Comparison of ENCODE assay signal across 1 cellular context in the genomic region with DNA sequence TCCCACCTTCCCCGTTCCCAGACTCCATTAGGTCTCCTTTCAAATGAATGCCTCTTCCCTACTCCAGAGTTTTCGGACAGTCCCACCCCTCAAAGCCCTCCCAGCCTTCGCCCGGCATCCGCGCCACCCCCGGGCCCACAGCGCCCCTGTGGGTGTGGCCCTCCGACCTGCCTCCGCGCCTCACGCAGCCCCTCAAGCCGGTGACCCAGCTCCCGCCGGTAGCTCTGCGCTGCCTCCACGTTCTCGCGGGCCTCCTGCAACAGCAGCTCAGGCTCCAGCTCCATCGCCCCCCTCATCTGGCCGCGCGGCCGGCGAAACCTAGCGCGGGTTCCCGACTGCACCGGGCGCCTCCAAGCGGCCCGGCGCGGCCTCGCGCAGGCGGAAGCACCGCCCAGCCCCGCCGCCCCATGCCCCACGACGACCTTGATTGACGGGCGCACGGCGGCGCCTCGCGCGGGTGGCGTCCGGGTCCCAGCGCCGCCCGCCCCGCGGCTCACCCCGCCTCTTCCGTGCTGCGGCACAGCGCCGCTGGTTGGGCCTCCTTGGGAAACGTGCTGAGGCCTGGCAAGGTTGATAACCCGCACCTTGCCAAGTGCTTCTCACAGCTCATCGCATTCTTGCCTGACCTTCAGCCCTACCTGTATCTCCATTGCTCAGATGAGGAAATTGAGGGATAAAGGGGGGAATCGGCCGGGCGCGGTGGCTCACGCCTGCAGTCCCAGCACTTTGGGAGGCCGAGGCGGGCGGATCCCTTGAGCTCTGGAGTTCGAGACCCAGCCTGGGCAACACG.
A peak's percentile ranks its signal among the peaks of the same experiment; 100 is the strongest.
TF ChIP-seq lines count a peak whose summit lies in the region.

A gene with protein sequence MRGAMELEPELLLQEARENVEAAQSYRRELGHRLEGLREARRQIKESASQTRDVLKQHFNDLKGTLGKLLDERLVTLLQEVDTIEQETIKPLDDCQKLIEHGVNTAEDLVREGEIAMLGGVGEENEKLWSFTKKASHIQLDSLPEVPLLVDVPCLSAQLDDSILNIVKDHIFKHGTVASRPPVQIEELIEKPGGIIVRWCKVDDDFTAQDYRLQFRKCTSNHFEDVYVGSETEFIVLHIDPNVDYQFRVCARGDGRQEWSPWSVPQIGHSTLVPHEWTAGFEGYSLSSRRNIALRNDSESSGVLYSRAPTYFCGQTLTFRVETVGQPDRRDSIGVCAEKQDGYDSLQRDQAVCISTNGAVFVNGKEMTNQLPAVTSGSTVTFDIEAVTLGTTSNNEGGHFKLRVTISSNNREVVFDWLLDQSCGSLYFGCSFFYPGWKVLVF (minus strand): TSS at position 337 of the 790 bp plus-strand sequence. CDS start 41 bp downstream, at position 296.

TF ChIP-seq in A549, 52 proteins besides CTCF, POLR2A, EP300 and RAD21 (continued from another document):
- TF ChIP-seq, protein P1, sequence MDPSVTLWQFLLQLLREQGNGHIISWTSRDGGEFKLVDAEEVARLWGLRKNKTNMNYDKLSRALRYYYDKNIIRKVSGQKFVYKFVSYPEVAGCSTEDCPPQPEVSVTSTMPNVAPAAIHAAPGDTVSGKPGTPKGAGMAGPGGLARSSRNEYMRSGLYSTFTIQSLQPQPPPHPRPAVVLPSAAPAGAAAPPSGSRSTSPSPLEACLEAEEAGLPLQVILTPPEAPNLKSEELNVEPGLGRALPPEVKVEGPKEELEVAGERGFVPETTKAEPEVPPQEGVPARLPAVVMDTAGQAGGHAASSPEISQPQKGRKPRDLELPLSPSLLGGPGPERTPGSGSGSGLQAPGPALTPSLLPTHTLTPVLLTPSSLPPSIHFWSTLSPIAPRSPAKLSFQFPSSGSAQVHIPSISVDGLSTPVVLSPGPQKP (IDR thresholded peaks at IDR 0.05; ENCODE audit: low read depth, low read length) = no peak
- no peak for TF ChIP-seq RNF2 (IDR thresholded peaks at IDR 0.05; ENCODE audit: borderline replicate concordance, low read depth)
- TF ChIP-seq FOSL2 (IDR thresholded peaks at IDR 0.05) = no peak
- no peak for TF ChIP-seq FOSL2 (CRISPR knock-in tag; IDR thresholded peaks at IDR 0.05)
- no peak for TF ChIP-seq CHD2 (IDR thresholded peaks at IDR 0.05; ENCODE audit: low read length, partially characterized antibody)
- peak; percentile 52 for TF ChIP-seq SMC3 (IDR thresholded peaks at IDR 0.05)
- no peak for TF ChIP-seq CBX2 (IDR thresholded peaks at IDR 0.05; ENCODE audit: borderline replicate concordance, low read depth)
- no peak for TF ChIP-seq HOXA7 (CRISPR knock-in tag; IDR thresholded peaks at IDR 0.05)
- peak; percentile 70 for TF ChIP-seq MYC (IDR thresholded peaks at IDR 0.05; ENCODE audit: borderline replicate concordance, low read length)
- TF ChIP-seq KDM5A (IDR thresholded peaks at IDR 0.05) = no peak
- 0 out of 2 replicates have a peak, but pooled peaks have one; percentile 39 for TF ChIP-seq FOXS1 (CRISPR knock-in tag; IDR thresholded peaks at IDR 0.05)
- no peak for TF ChIP-seq ZFP36 (IDR thresholded peaks at IDR 0.05; ENCODE audit: borderline replicate concordance, partially characterized antibody)
- TF ChIP-seq, protein P2, sequence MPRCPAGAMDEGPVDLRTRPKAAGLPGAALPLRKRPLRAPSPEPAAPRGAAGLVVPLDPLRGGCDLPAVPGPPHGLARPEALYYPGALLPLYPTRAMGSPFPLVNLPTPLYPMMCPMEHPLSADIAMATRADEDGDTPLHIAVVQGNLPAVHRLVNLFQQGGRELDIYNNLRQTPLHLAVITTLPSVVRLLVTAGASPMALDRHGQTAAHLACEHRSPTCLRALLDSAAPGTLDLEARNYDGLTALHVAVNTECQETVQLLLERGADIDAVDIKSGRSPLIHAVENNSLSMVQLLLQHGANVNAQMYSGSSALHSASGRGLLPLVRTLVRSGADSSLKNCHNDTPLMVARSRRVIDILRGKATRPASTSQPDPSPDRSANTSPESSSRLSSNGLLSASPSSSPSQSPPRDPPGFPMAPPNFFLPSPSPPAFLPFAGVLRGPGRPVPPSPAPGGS (IDR thresholded peaks at IDR 0.05) = peak; percentile 75; the same call in 2 of the 3 replicates
- no peak for TF ChIP-seq NR3C1 (IDR thresholded peaks at IDR 0.05)
- no peak for TF ChIP-seq ZNF302 (CRISPR knock-in tag; IDR thresholded peaks at IDR 0.05)
- 0 out of 2 replicates have a peak, but pooled peaks have one; percentile 77 for TF ChIP-seq TP53 (CRISPR knock-in tag; IDR thresholded peaks at IDR 0.05)
- TF ChIP-seq, protein P3, sequence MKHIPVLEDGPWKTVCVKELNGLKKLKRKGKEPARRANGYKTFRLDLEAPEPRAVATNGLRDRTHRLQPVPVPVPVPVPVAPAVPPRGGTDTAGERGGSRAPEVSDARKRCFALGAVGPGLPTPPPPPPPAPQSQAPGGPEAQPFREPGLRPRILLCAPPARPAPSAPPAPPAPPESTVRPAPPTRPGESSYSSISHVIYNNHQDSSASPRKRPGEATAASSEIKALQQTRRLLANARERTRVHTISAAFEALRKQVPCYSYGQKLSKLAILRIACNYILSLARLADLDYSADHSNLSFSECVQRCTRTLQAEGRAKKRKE (CRISPR knock-in tag; IDR thresholded peaks at IDR 0.05; ENCODE audit: low read depth) = peak; percentile 83; the same call in 1 of the 2 replicates
- no peak for TF ChIP-seq NPAS2 (CRISPR knock-in tag; IDR thresholded peaks at IDR 0.05; ENCODE audit: borderline replicate concordance)
- TF ChIP-seq MAZ (IDR thresholded peaks at IDR 0.05; ENCODE audit: borderline replicate concordance, low read depth, low read length) = 0 out of 2 replicates have a peak, but pooled peaks have one; percentile 5
- TF ChIP-seq, protein P4, sequence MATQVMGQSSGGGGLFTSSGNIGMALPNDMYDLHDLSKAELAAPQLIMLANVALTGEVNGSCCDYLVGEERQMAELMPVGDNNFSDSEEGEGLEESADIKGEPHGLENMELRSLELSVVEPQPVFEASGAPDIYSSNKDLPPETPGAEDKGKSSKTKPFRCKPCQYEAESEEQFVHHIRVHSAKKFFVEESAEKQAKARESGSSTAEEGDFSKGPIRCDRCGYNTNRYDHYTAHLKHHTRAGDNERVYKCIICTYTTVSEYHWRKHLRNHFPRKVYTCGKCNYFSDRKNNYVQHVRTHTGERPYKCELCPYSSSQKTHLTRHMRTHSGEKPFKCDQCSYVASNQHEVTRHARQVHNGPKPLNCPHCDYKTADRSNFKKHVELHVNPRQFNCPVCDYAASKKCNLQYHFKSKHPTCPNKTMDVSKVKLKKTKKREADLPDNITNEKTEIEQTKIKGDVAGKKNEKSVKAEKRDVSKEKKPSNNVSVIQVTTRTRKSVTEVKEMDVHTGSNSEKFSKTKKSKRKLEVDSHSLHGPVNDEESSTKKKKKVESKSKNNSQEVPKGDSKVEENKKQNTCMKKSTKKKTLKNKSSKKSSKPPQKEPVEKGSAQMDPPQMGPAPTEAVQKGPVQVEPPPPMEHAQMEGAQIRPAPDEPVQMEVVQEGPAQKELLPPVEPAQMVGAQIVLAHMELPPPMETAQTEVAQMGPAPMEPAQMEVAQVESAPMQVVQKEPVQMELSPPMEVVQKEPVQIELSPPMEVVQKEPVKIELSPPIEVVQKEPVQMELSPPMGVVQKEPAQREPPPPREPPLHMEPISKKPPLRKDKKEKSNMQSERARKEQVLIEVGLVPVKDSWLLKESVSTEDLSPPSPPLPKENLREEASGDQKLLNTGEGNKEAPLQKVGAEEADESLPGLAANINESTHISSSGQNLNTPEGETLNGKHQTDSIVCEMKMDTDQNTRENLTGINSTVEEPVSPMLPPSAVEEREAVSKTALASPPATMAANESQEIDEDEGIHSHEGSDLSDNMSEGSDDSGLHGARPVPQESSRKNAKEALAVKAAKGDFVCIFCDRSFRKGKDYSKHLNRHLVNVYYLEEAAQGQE (IDR thresholded peaks at IDR 0.05) = peak; percentile 37; the same call in 1 of the 2 replicates
- TF ChIP-seq TFCP2L1 (CRISPR knock-in tag; IDR thresholded peaks at IDR 0.05) = peak; percentile 47; the same call in 1 of the 2 replicates
- TF ChIP-seq, protein P5, sequence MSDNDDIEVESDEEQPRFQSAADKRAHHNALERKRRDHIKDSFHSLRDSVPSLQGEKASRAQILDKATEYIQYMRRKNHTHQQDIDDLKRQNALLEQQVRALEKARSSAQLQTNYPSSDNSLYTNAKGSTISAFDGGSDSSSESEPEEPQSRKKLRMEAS (IDR thresholded peaks at IDR 0.05) = peak; percentile 97
- TF ChIP-seq, protein P6, sequence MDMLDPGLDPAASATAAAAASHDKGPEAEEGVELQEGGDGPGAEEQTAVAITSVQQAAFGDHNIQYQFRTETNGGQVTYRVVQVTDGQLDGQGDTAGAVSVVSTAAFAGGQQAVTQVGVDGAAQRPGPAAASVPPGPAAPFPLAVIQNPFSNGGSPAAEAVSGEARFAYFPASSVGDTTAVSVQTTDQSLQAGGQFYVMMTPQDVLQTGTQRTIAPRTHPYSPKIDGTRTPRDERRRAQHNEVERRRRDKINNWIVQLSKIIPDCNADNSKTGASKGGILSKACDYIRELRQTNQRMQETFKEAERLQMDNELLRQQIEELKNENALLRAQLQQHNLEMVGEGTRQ (IDR thresholded peaks at IDR 0.05) = no peak
- no peak for TF ChIP-seq EHMT2 (IDR thresholded peaks at IDR 0.05; ENCODE audit: low read depth)
- 0 out of 2 replicates have a peak, but pooled peaks have one; percentile 44 for TF ChIP-seq RCOR1 (IDR thresholded peaks at IDR 0.05; ENCODE audit: low read depth, low read length)
- no peak for TF ChIP-seq CBX8 (IDR thresholded peaks at IDR 0.05)
- TF ChIP-seq HOXB5 (CRISPR knock-in tag; IDR thresholded peaks at IDR 0.05) = peak; percentile 71; the same call in 1 of the 2 replicates
- TF ChIP-seq SREBF2 (IDR thresholded peaks at IDR 0.05) = no peak
- TF ChIP-seq ZC3H11A (IDR thresholded peaks at IDR 0.05) = no peak
- TF ChIP-seq GATA3 (IDR thresholded peaks at IDR 0.05; ENCODE audit: borderline replicate concordance) = peak; percentile 44; the same call in 1 of the 2 replicates
- TF ChIP-seq, protein P7, sequence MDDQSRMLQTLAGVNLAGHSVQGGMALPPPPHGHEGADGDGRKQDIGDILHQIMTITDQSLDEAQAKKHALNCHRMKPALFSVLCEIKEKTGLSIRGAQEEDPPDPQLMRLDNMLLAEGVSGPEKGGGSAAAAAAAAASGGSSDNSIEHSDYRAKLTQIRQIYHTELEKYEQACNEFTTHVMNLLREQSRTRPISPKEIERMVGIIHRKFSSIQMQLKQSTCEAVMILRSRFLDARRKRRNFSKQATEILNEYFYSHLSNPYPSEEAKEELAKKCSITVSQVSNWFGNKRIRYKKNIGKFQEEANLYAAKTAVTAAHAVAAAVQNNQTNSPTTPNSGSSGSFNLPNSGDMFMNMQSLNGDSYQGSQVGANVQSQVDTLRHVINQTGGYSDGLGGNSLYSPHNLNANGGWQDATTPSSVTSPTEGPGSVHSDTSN (IDR thresholded peaks at IDR 0.05) = peak; percentile 96
- no peak for TF ChIP-seq HEYL (CRISPR knock-in tag; IDR thresholded peaks at IDR 0.05)
- TF ChIP-seq MAFK (IDR thresholded peaks at IDR 0.05; ENCODE audit: partially characterized antibody) = no peak
- TF ChIP-seq BHLHE40 (IDR thresholded peaks at IDR 0.05; ENCODE audit: low read depth, low read length) = peak; percentile 64
- no peak for TF ChIP-seq JUNB (IDR thresholded peaks at IDR 0.05)
- no peak; a peak in 1 of 4 replicates for TF ChIP-seq CEBPB (IDR thresholded peaks at IDR 0.05)
- TF ChIP-seq ESRRA (IDR thresholded peaks at IDR 0.05; ENCODE audit: borderline replicate concordance, low read length) = no peak
- TF ChIP-seq EHF (CRISPR knock-in tag; IDR thresholded peaks at IDR 0.05) = no peak
- TF ChIP-seq, protein P8, sequence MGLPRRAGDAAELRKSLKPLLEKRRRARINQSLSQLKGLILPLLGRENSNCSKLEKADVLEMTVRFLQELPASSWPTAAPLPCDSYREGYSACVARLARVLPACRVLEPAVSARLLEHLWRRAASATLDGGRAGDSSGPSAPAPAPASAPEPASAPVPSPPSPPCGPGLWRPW (IDR thresholded peaks at IDR 0.05) = no peak
- TF ChIP-seq FOSB (CRISPR knock-in tag; IDR thresholded peaks at IDR 0.05) = no peak
- no peak for TF ChIP-seq POLR2AphosphoS2 (conservative IDR thresholded peaks at IDR 0.05; ENCODE audit: low read length)
- no peak for TF ChIP-seq RARB (CRISPR knock-in tag; IDR thresholded peaks at IDR 0.05)
- TF ChIP-seq PHF8 (IDR thresholded peaks at IDR 0.05; ENCODE audit: borderline replicate concordance, low read depth) = peak; percentile 73
- TF ChIP-seq RFX5 (IDR thresholded peaks at IDR 0.05) = no peak
- TF ChIP-seq HOXB13 (CRISPR knock-in tag; IDR thresholded peaks at IDR 0.05; ENCODE audit: low read depth) = 0 out of 2 replicates have a peak, but pooled peaks have one; percentile 30
TF ChIP-seq in A549: peak in this region for 20.
